ENCODE assay signal across 9 cellular contexts in genomic region chr11:45179686-45180085, GRCh38. TPM values are rescaled to one million over a fixed set of nuclear protein-coding genes. Genes with fewer than 3 reads are reported as not detected.
DNase-seq lines count a peak whose midpoint lies in the region; ATAC-seq and TF ChIP-seq lines count a peak whose summit lies in the region.
"Had no signal": no experiment of that assay in that cellular context is flagged by ENCODE, and none has a peak within 500 bp of the region (broad histone marks: within the 10 kb centered on the region; RNA-seq: fewer than 3 reads in every experiment).

No MANE protein-coding gene starts in this region.

- peak overlapping the region; percentile 76 for H3K4me3 Mint-ChIP-seq in Caco-2 (ENCODE audit: unreplicated experiment)

- no peak overlapping the region for H2AFZ ChIP-seq in PC-9
- peak overlapping the region; percentile 64 for H2AFZ ChIP-seq in parathyroid adenoma

- peak overlapping the region; percentile 80 for H3K4me2 ChIP-seq in PC-9
- peak overlapping the region; percentile 66 for H3K4me2 ChIP-seq in parathyroid adenoma (ENCODE audit: low read length)

- DNase-seq in Caco-2 (no peak), PC-9 (no peak), epithelial cell of prostate (ENCODE audit: low read depth, low spot score) (no peak), erythroblast (lab: John Stamatoyannopoulos, UW) (no peak), HEK293T (ENCODE audit: extremely low spot score) (no peak)
- DNase-seq: KG1 had no signal

- intact Hi-C loops in Caco-2 (cut with micrococcal nuclease; ENCODE audit: unreplicated experiment) (loop anchor here (1.0 to 10.0 kb wide), 3 partner anchors 32 to 105 kb away; partner anchors contain the start of gene SYT13), PC-9 (cut with micrococcal nuclease; ENCODE audit: unreplicated experiment) (loop anchor here (1.0 kb wide), 1 partner anchor 32 kb away; no protein-coding TSS in a partner anchor)

- ATAC-seq in HG02610 (IDR thresholded peaks at IDR 0.05; ENCODE audit: unreplicated experiment): no peak
- ATAC-seq in HG02970 (IDR thresholded peaks at IDR 0.05; ENCODE audit: low FRiP score, unreplicated experiment): no peak

- H3K9me3 ChIP-seq in Caco-2 (no peaks in the 10 kb centered on the region), PC-9 (ENCODE audit: insufficient read depth, low read depth) (no peaks in the 10 kb centered on the region), parathyroid adenoma (ENCODE audit: control insufficient read depth, low read length) (no peaks in the 10 kb centered on the region)

- 0 out of 2 replicates have a peak, but pooled peaks cover 4% of the 10 kb centered on the region for H4K20me1 ChIP-seq in PC-9 (ENCODE audit: insufficient read depth)

- H3K27me3 Mint-ChIP-seq in Caco-2 (ENCODE audit: insufficient read depth, unreplicated experiment): no peaks in the 10 kb centered on the region

- no peak for TF ChIP-seq CTCF in Caco-2 (IDR thresholded peaks at IDR 0.05; ENCODE audit: insufficient read depth in 1 of 2, low read depth in 1 of 2, low read length in 1 of 2, severe bottlenecking in 1 of 2, unreplicated experiment in 1 of 2)
- TF ChIP-seq CTCF in PC-9 (conservative IDR thresholded peaks at IDR 0.05): no peak
- no peak for TF ChIP-seq CTCF in parathyroid adenoma (IDR thresholded peaks at IDR 0.05)

- H3K27ac ChIP-seq in PC-9: no peak overlapping the region
- H3K27ac ChIP-seq in epithelial cell of prostate: peak overlapping the region; percentile 48
- H3K27ac ChIP-seq in parathyroid adenoma: peak overlapping the region; percentile 32

- H3K4me1 ChIP-seq in Caco-2 (peaks cover 25% of the 10 kb centered on the region), PC-9 (replicated peaks; ENCODE audit: insufficient read depth) (0 out of 2 replicates have a peak, but pooled peaks cover 8% of the 10 kb centered on the region), parathyroid adenoma (no peaks in the 10 kb centered on the region)

- no peaks in the 10 kb centered on the region for H3K4me1 Mint-ChIP-seq in Caco-2 (ENCODE audit: low read depth, unreplicated experiment)

- no peaks in the 10 kb centered on the region for H3K79me2 ChIP-seq in PC-9 (ENCODE audit: low read depth)
- no peaks in the 10 kb centered on the region for H3K79me2 ChIP-seq in parathyroid adenoma

- POLR2A ChIA-PET in Caco-2 (lab: Charles Lee) (interaction anchor here (0.6 kb wide), 1 partner anchor 28 kb away, joined by 3 read pairs; no protein-coding TSS in a partner anchor), PC-9 (lab: Charles Lee; ENCODE audit: unreplicated experiment) (interaction anchor here (0.6 kb wide), 1 partner anchor 284 kb away, joined by 5 read pairs; no protein-coding TSS in a partner anchor), HEK293T (lab: Yijun Ruan, JAX) (interaction anchor here (0.6 to 1.7 kb wide), 5 partner anchors 10 to 69 kb away, joined by 3 to 5 read pairs (median 5); no protein-coding TSS in a partner anchor)

- CTCF ChIA-PET in Caco-2 (lab: Charles Lee): no interaction called here
- CTCF ChIA-PET in PC-9 (lab: Charles Lee): interaction anchor here (0.6 kb wide), 1 partner anchor 804 kb away, joined by 4 read pairs; no protein-coding TSS in a partner anchor
- CTCF ChIA-PET in HEK293T (lab: Yijun Ruan, JAX): no interaction called here

- H3K9ac ChIP-seq in parathyroid adenoma: no peak overlapping the region

- peak overlapping the region; percentile 32 for H3K4me3 ChIP-seq in Caco-2 (ENCODE audit: low read depth, low read length)
- H3K4me3 ChIP-seq in PC-9: peak overlapping the region; percentile 51; the same call in 1 of the 2 replicates
- H3K4me3 ChIP-seq in parathyroid adenoma (ENCODE audit: low read depth, low read length): peak overlapping the region; percentile 18

- no peak overlapping the region for H3K27ac Mint-ChIP-seq in Caco-2 (ENCODE audit: unreplicated experiment)

- H3K36me3 ChIP-seq in Caco-2 (ENCODE audit: control insufficient read depth, insufficient read depth, low read length) (no peaks in the 10 kb centered on the region), PC-9 (ENCODE audit: low read depth) (no peaks in the 10 kb centered on the region), parathyroid adenoma (ENCODE audit: control insufficient read depth, insufficient read depth, low read length) (no peaks in the 10 kb centered on the region)

- no peaks in the 10 kb centered on the region for H3F3A ChIP-seq in PC-9 (ENCODE audit: insufficient read depth, low read depth)

- H3K9me3 Mint-ChIP-seq in Caco-2 (ENCODE audit: unreplicated experiment): no peaks in the 10 kb centered on the region

- peaks cover 6% of the 10 kb centered on the region for H3K36me3 Mint-ChIP-seq in Caco-2 (ENCODE audit: insufficient read depth, unreplicated experiment)

- BruUV-seq in Caco-2 (replicated peaks; lab: Mats Ljungman, UMichigan): no TSS peak
- TSS peak; percentile 76 for BruUV-seq in PC-9 (replicated peaks; lab: Mats Ljungman, UMichigan)

- H3K9me2 ChIP-seq in PC-9 (ENCODE audit: insufficient read depth): no peaks in the 10 kb centered on the region

- no peak for TF ChIP-seq POLR2A in erythroblast (IDR thresholded peaks at IDR 0.05; ENCODE audit: low read length)

- no peaks in the 10 kb centered on the region for H3K27me3 ChIP-seq in Caco-2 (replicated peaks; ENCODE audit: control insufficient read depth, insufficient read depth, low read length)
- no peaks in the 10 kb centered on the region for H3K27me3 ChIP-seq in PC-9 (ENCODE audit: insufficient read depth, low read depth)
- no peaks in the 10 kb centered on the region for H3K27me3 ChIP-seq in parathyroid adenoma (ENCODE audit: control insufficient read depth, insufficient read depth, low read length)

TF ChIP-seq in HEK293T, 16 proteins besides CTCF, POLR2A, EP300 and RAD21:
- TF ChIP-seq CTBP1 (IDR thresholded peaks at IDR 0.05; ENCODE audit: borderline replicate concordance) (no peak), ZNF384 (IDR thresholded peaks at IDR 0.05) (no peak), SUZ12 (IDR thresholded peaks at IDR 0.05) (no peak), SP1 (IDR thresholded peaks at IDR 0.05) (no peak), PKNOX1 (IDR thresholded peaks at IDR 0.05) (no peak), NFRKB (IDR thresholded peaks at IDR 0.05) (no peak), FOXA1 (IDR thresholded peaks at IDR 0.05) (no peak)

RNA-seq across cellular contexts. Expression of gene PRDM11, which starts 33.2 kb away (rescaled TPM):
- total RNA-seq in Caco-2 (2022) (11.8 and 12.5 TPM in 2 replicates), PC-9 (2021) (10.7 and 12.1 TPM in 2 replicates)
